Comparison of ENCODE assay signal across 7 cellular contexts in the genomic region with DNA sequence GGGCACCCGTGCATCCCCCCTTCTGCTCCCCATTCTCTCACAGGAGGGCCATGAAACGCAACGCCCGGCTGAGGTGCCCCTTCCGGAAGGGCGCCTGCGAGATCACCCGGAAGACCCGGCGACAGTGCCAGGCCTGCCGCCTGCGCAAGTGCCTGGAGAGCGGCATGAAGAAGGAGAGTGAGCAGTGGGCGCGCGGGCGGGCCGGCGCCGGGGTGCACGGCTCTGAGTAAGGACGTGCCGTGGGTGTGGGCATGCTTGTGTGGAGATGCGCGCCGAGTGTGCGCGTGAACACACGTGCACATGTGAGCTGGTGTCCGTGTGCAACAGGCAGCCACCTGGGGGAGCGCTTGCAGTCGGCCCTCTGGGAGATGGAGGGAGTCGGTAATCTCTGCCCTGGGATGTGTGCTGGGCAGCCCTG. TPM values are rescaled to one million over a fixed set of nuclear protein-coding genes. Genes with fewer than 3 reads are reported as not detected.
A peak's percentile ranks its signal among the peaks of the same experiment; 100 is the strongest.
DNase-seq lines count a peak whose midpoint lies in the region; ATAC-seq, FAIRE-seq and TF ChIP-seq lines count a peak whose summit lies in the region.

No MANE protein-coding gene starts in this region.

- peak overlapping the region; percentile 99 for H2AFZ ChIP-seq in GM12878 (ENCODE audit: control insufficient read depth, low read depth, low read length)

- H3K9me3 ChIP-seq in GM12878 (replicated peaks; ENCODE audit: control insufficient read depth, insufficient read depth, low read length) (no peaks in the 10 kb centered on the region), lung (ENCODE audit: control insufficient read depth in 2 of 2, insufficient read depth in 1 of 2, low read length in 1 of 2) (no peaks in the 10 kb centered on the region)

- peak; percentile 46 to 62 (median 47); a peak in 5 of 6 replicates for TF ChIP-seq CTCF in GM12878 (IDR thresholded peaks at IDR 0.05 in 2 of 3, conservative IDR thresholded peaks at IDR 0.05 in 1 of 3; ENCODE audit: control insufficient read depth in 2 of 3, extremely low read depth in 1 of 3, insufficient read depth in 1 of 3, low read depth in 3 of 3, low read length in 3 of 3)
- no peak for TF ChIP-seq CTCF in lung (IDR thresholded peaks at IDR 0.05; ENCODE audit: control extremely low read depth, extremely low read depth)

- DNase-seq in T-helper 2 cell (peak in 4 of 5 experiments; percentile 13 to 80 (median 31)), GM12878 (ENCODE audit: low read depth, low spot score) (peak; percentile 35), lung (ENCODE audit: low spot score) (no peak), OCI-M1 (lab: John Stamatoyannopoulos, UW) (no peak)
- DNase-seq in stimulated activated CD8-positive, alpha-beta memory T cell treated with anti-CD3 and anti-CD28 coated beads, Interleukin-7, amount 100 ng/mL, for 1 hour (ENCODE audit: low read depth in 2 of 2) = peak; percentile 12

- TF ChIP-seq RAD21 in GM12878 (IDR thresholded peaks at IDR 0.05; ENCODE audit: insufficient read depth, low read depth, low read length) = peak; percentile 38; the same call in 1 of the 2 replicates

- ATAC-seq in GM18861 (IDR thresholded peaks at IDR 0.05; ENCODE audit: unreplicated experiment) (peak; percentile 78), HG02943 (IDR thresholded peaks at IDR 0.05; ENCODE audit: low read depth, unreplicated experiment) (peak; percentile 77), GM12878 (peak; percentile 90), lung (ENCODE audit: insufficient read depth, low FRiP score) (peak; percentile 41)

- POLR2A ChIA-PET in GM12878 (lab: Charles Lee) = interaction anchor here (1.0 kb wide), 1 partner anchor 340 kb away, joined by 3 read pairs; no protein-coding TSS in a partner anchor

- BruUV-seq in GM12878 (replicated peaks; lab: Mats Ljungman, UMichigan) = no TSS peak

- no peaks in the 10 kb centered on the region for H3K27me3 ChIP-seq in GM12878 (replicated peaks in 1 of 2; ENCODE audit: control insufficient read depth in 2 of 2, insufficient read depth in 2 of 2, low read length in 1 of 2)
- no peaks in the 10 kb centered on the region for H3K27me3 ChIP-seq in lung (ENCODE audit: control insufficient read depth, insufficient read depth)

- H3K4me1 ChIP-seq in GM12878 (ENCODE audit: control insufficient read depth, insufficient read depth, low read length) = peaks cover 10% of the 10 kb centered on the region
- peaks cover 0 to 2% of the 10 kb centered on the region in 2 donors for H3K4me1 ChIP-seq in lung (ENCODE audit: control insufficient read depth in 2 of 2, insufficient read depth in 2 of 2, low read length in 2 of 2)

- CTCF ChIA-PET in GM12878 (lab: Yijun Ruan, JAX) = interaction anchor here (0.6 to 2.9 kb wide), 7 partner anchors 9 to 607 kb away, joined by 3 to 12 read pairs (median 4); no protein-coding TSS in a partner anchor

- no peak for TF ChIP-seq EP300 in GM12878 (IDR thresholded peaks at IDR 0.05; ENCODE audit: borderline replicate concordance in 1 of 2, control insufficient read depth in 1 of 2, low read depth in 2 of 2, low read length in 2 of 2)

- no peaks in the 10 kb centered on the region for H3K79me2 ChIP-seq in GM12878 (ENCODE audit: control insufficient read depth, insufficient read depth, low read length)

- intact Hi-C loops in GM12878 (cut with micrococcal nuclease; ENCODE audit: unreplicated experiment) = loop anchor here (1.0 to 5.0 kb wide), 3 partner anchors 25 to 387 kb away; no protein-coding TSS in a partner anchor

- peak; percentile 31 for FAIRE-seq in GM12878 (lab: Jason Lieb, UNC)

- WGBS in GM12878 (ENCODE audit: insufficient coverage, insufficient replicate concordance, low lambda C conversion rate, missing lambda C conversion rate) = 3% methylated on average over 33 of the region's 33 CpGs
- WGBS in lung, 2 donors = 1% methylated on average over 33 of the region's 33 CpGs

- peak overlapping the region; percentile 70 for H3K27ac ChIP-seq in GM12878 (ENCODE audit: control insufficient read depth, insufficient read depth)
- no peak overlapping the region for H3K27ac ChIP-seq in lung (ENCODE audit: low read depth in 1 of 2, low read length in 1 of 2)

- H3K9ac ChIP-seq in GM12878 (ENCODE audit: control insufficient read depth, insufficient read depth, low read length) = peak overlapping the region; percentile 78

- in situ Hi-C loops in GM12878 (cut with MboI) = no loop called here

- RAD21 ChIA-PET in GM12878 (lab: Charles Lee; ENCODE audit: unreplicated experiment) = interaction anchor here (0.8 to 1.3 kb wide), 3 partner anchors 10 to 364 kb away, joined by 3 to 4 read pairs (median 4); no protein-coding TSS in a partner anchor

- no peaks in the 10 kb centered on the region for H3K36me3 ChIP-seq in GM12878 (ENCODE audit: control insufficient read depth in 2 of 2, insufficient read depth in 2 of 2, low read length in 1 of 2)
- H3K36me3 ChIP-seq in lung (ENCODE audit: control insufficient read depth in 2 of 2, insufficient read depth in 2 of 2, low read length in 2 of 2) = no peaks in the 10 kb centered on the region

- H4K20me1 ChIP-seq in GM12878 (ENCODE audit: control insufficient read depth, insufficient read depth) = no peaks in the 10 kb centered on the region

- SMC1A ChIA-PET in GM12878 (lab: Charles Lee; ENCODE audit: uncharacterized antibody, unreplicated experiment) = interaction anchor here (1.0 to 2.5 kb wide), 5 partner anchors 8 to 607 kb away, joined by 3 to 8 read pairs (median 4); no protein-coding TSS in a partner anchor

- peak; percentile 76 for TF ChIP-seq POLR2A in GM12878 (IDR thresholded peaks at IDR 0.05; ENCODE audit: low read depth, low read length)

- peak overlapping the region; percentile 79 for H3K4me3 ChIP-seq in GM12878
- peak overlapping the region; percentile 12 for H3K4me3 ChIP-seq in lung

- H3K4me2 ChIP-seq in GM12878 (ENCODE audit: control insufficient read depth, insufficient read depth) = peak overlapping the region; percentile 98

TF ChIP-seq in GM12878, 131 proteins besides CTCF, POLR2A, EP300 and RAD21 (continues in another document):
- no peak for TF ChIP-seq NFYA (IDR thresholded peaks at IDR 0.05; ENCODE audit: borderline replicate concordance, low read depth, low read length)
- TF ChIP-seq GATAD2B (conservative IDR thresholded peaks at IDR 0.05; ENCODE audit: low read depth) = 0 out of 2 replicates have a peak, but pooled peaks have one; percentile 70
- TF ChIP-seq, protein P1, sequence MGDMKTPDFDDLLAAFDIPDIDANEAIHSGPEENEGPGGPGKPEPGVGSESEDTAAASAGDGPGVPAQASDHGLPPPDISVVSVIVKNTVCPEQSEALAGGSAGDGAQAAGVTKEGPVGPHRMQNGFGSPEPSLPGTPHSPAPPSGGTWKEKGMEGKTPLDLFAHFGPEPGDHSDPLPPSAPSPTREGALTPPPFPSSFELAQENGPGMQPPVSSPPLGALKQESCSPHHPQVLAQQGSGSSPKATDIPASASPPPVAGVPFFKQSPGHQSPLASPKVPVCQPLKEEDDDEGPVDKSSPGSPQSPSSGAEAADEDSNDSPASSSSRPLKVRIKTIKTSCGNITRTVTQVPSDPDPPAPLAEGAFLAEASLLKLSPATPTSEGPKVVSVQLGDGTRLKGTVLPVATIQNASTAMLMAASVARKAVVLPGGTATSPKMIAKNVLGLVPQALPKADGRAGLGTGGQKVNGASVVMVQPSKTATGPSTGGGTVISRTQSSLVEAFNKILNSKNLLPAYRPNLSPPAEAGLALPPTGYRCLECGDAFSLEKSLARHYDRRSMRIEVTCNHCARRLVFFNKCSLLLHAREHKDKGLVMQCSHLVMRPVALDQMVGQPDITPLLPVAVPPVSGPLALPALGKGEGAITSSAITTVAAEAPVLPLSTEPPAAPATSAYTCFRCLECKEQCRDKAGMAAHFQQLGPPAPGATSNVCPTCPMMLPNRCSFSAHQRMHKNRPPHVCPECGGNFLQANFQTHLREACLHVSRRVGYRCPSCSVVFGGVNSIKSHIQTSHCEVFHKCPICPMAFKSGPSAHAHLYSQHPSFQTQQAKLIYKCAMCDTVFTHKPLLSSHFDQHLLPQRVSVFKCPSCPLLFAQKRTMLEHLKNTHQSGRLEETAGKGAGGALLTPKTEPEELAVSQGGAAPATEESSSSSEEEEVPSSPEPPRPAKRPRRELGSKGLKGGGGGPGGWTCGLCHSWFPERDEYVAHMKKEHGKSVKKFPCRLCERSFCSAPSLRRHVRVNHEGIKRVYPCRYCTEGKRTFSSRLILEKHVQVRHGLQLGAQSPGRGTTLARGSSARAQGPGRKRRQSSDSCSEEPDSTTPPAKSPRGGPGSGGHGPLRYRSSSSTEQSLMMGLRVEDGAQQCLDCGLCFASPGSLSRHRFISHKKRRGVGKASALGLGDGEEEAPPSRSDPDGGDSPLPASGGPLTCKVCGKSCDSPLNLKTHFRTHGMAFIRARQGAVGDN (IDR thresholded peaks at IDR 0.05) = peak; percentile 44; the same call in 1 of the 2 replicates
- TF ChIP-seq, protein P2, sequence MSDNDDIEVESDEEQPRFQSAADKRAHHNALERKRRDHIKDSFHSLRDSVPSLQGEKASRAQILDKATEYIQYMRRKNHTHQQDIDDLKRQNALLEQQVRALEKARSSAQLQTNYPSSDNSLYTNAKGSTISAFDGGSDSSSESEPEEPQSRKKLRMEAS (IDR thresholded peaks at IDR 0.05; ENCODE audit: low read depth, low read length) = peak; percentile 52; the same call in 1 of the 2 replicates
- no peak for TF ChIP-seq MTA2 (IDR thresholded peaks at IDR 0.05; ENCODE audit: low read depth)
- TF ChIP-seq ZZZ3 (IDR thresholded peaks at IDR 0.05; ENCODE audit: control insufficient read depth, insufficient read length, low read depth) = no peak
- TF ChIP-seq TCF12 (IDR thresholded peaks at IDR 0.05; ENCODE audit: low read depth, low read length) = 0 out of 2 replicates have a peak, but pooled peaks have one; percentile 33

RNA-seq across cellular contexts. Expression of a gene that starts 28.1 kb away (rescaled TPM):
- total RNA-seq in GM12878 (2013; cell fraction: nucleolus; rRNA removed) = 2.1 and 3.3 TPM in 2 replicates
- total RNA-seq in GM12878 (2014; rRNA removed) = 0.62 and 0.76 TPM in 2 replicates
- total RNA-seq in GM12878 (2014; rRNA removed; fragmentation: Illumina TruSeq; extraction: Trizol) = 0.41 and 0.45 TPM in 2 replicates
- 0.90 and 0.96 TPM in 2 replicates for total RNA-seq in GM12878 (2021)
- 0.20 TPM for polyA plus RNA-seq in GM12878 (2011; ENCODE audit: low read depth)
- 0.09 and 0.26 TPM in 2 replicates for polyA plus RNA-seq in GM12878 (2011; rRNA removed)
- 0.22 and 0.32 TPM in 2 replicates for polyA plus RNA-seq in GM12878 (2011; cell fraction: cytosol; rRNA removed)
- 0.98 and 1.3 TPM in 2 replicates for polyA plus RNA-seq in GM12878 (2011; cell fraction: nucleus; rRNA removed)
- polyA plus RNA-seq in GM12878 (2012) = 0.30 and 0.52 TPM in 2 replicates
- 0.32 and 0.51 TPM in 2 replicates for polyA plus RNA-seq in GM12878 (2014; fragmentation: Illumina TruSeq; extraction: Trizol)
- polyA plus RNA-seq in GM12878 (2014; fragmentation: Nextera tagmentation; extraction: Ambion mirVana) = under 1 TPM; 0.03 to 0.16 TPM
- 0.90 and 1.0 TPM in 2 replicates for polyA plus RNA-seq in GM12878 (2014; rRNA removed)
- polyA plus RNA-seq in GM12878 (2016; fragmentation: Nextera tagmentation; extraction: Ambion mirVana) = under 1 TPM; 0.28 to 0.87 TPM
- polyA minus RNA-seq in GM12878 (2011; rRNA and poly(A)+ RNA removed) = 0.29 and 0.46 TPM in 2 replicates
- polyA minus RNA-seq in GM12878 (2011; cell fraction: cytosol; rRNA and poly(A)+ RNA removed) = not detected in 2 replicates
- polyA minus RNA-seq in GM12878 (2011; cell fraction: nucleus; rRNA and poly(A)+ RNA removed) = 0.73 and 0.77 TPM in 2 replicates
- under 1 TPM; 0.23 to 0.55 TPM for total RNA-seq in lung
- under 1 TPM; 0.08 to 0.21 TPM for polyA plus RNA-seq in lung

Comparison
In these comparisons a context has a peak if more than half of its experiments do, and no peak if none do; other contexts are left out.
1. DNase-seq: peak in T-helper 2 cell (4 of 5), GM12878 (single experiment) and stimulated activated CD8-positive, alpha-beta memory T cell treated with anti-CD3 and anti-CD28 coated beads, Interleukin-7, amount 100 ng/mL, for 1 hour (2 of 2); none in lung (single experiment) and OCI-M1 (single experiment).
2. Peak in every context shown above with its lines, with median percentiles within 50 percentile points of each other: ATAC-seq.